10 cellular contexts compared by ENCODE assay signal in genomic region chr20:37385176-37385575, GRCh38. TPM values are rescaled to one million over a fixed set of nuclear protein-coding genes. Genes with fewer than 3 reads are reported as not detected.
DNase-seq lines count a peak whose midpoint lies in the region; ATAC-seq and TF ChIP-seq lines count a peak whose summit lies in the region.
"Had no signal": no experiment of that assay in that cellular context is flagged by ENCODE, and none has a peak within 500 bp of the region (broad histone marks: within the 10 kb centered on the region; RNA-seq: fewer than 3 reads in every experiment).

No MANE protein-coding gene starts in this region.

- WGBS in endodermal cell (ENCODE audit: insufficient coverage in 1 of 2, insufficient read length in 1 of 2), 2 experiments: 89 to 93% methylated on average over 9 to 17 of the region's 17 CpGs

- H3K27ac Mint-ChIP-seq in endodermal cell: peak overlapping the region; percentile 50
- peak overlapping the region; percentile 88 for H3K27ac Mint-ChIP-seq in stimulated activated effector memory CD8-positive, alpha-beta T cell treated with anti-CD3 and anti-CD28 coated beads, Interleukin-12 subunit alpha, Interleukin-12 subunit beta, amount 100 ng/mL, for 72 hours

- no peak overlapping the region for H3K9ac ChIP-seq in endodermal cell (ENCODE audit: extremely low read depth, low read length, poor library complexity, severe bottlenecking)

- no peak for DNase-seq in activated T-cell treated with anti-CD3 and anti-CD28 coated beads, Interleukin-2, amount 50 U/mL, for 4 hours
- no peak for DNase-seq in activated T-cell treated with anti-CD3 and anti-CD28 coated beads, Interleukin-2, amount 50 U/mL, for 48 hours
- DNase-seq in OCI-LY7 (ENCODE audit: low spot score) (no peak), endodermal cell (peak; percentile 35), amygdala (lab: John Stamatoyannopoulos, UW) (no peak), LoVo (ENCODE audit: low spot score) (no peak)
- no peak for DNase-seq in stimulated activated effector memory CD8-positive, alpha-beta T cell treated with anti-CD3 and anti-CD28 coated beads, Interleukin-12 subunit alpha, Interleukin-12 subunit beta, amount 100 ng/mL, for 72 hours (ENCODE audit: low spot score in 2 of 2)
- DNase-seq: small intestine had no signal

- H2AFZ ChIP-seq in OCI-LY7 (ENCODE audit: low read length): peak overlapping the region; percentile 8; the same call in 1 of the 2 replicates
- H2AFZ ChIP-seq: PC-9 had no signal

- peaks cover 10% of the 10 kb centered on the region for H3K4me1 Mint-ChIP-seq in activated T-cell treated with anti-CD3 and anti-CD28 coated beads, Interleukin-2, amount 50 U/mL, for 4 hours (ENCODE audit: low read depth)
- peaks cover 12% of the 10 kb centered on the region for H3K4me1 Mint-ChIP-seq in endodermal cell
- peaks cover 19% of the 10 kb centered on the region for H3K4me1 Mint-ChIP-seq in stimulated activated effector memory CD8-positive, alpha-beta T cell treated with anti-CD3 and anti-CD28 coated beads, Interleukin-12 subunit alpha, Interleukin-12 subunit beta, amount 100 ng/mL, for 72 hours

- H3K27ac ChIP-seq in OCI-LY7 (ENCODE audit: low read depth, low read length, poor library complexity, severe bottlenecking) (no peak overlapping the region), endodermal cell (ENCODE audit: low read depth, low read length) (no peak overlapping the region)
- H3K27ac ChIP-seq: PC-9 had no signal

- no peaks in the 10 kb centered on the region for H3K79me2 ChIP-seq in OCI-LY7 (ENCODE audit: insufficient read depth, low read depth, low read length)

- CTCF ChIA-PET in OCI-LY7 (lab: Charles Lee; ENCODE audit: unreplicated experiment): interaction anchor here (0.6 to 0.9 kb wide), 4 partner anchors 53 to 339 kb away, joined by 3 to 10 read pairs (median 4); no protein-coding TSS in a partner anchor

- BruUV-seq in OCI-LY7 (replicated peaks; lab: Mats Ljungman, UMichigan): no TSS peak

- peak overlapping the region; percentile 80 for H3K4me3 Mint-ChIP-seq in activated T-cell treated with anti-CD3 and anti-CD28 coated beads, Interleukin-2, amount 50 U/mL, for 4 hours
- H3K4me3 Mint-ChIP-seq in endodermal cell: peak overlapping the region; percentile 16
- peak overlapping the region; percentile 74 for H3K4me3 Mint-ChIP-seq in stimulated activated effector memory CD8-positive, alpha-beta T cell treated with anti-CD3 and anti-CD28 coated beads, Interleukin-12 subunit alpha, Interleukin-12 subunit beta, amount 100 ng/mL, for 72 hours

- no peaks in the 10 kb centered on the region for H3K27me3 Mint-ChIP-seq in activated T-cell treated with anti-CD3 and anti-CD28 coated beads, Interleukin-2, amount 50 U/mL, for 4 hours (ENCODE audit: low read depth)
- no peaks in the 10 kb centered on the region for H3K27me3 Mint-ChIP-seq in endodermal cell (ENCODE audit: insufficient read depth)

- ATAC-seq in activated T-cell treated with anti-CD3 and anti-CD28 coated beads, Interleukin-2, amount 50 U/mL, for 4 hours: no peak
- ATAC-seq in stimulated activated effector memory CD8-positive, alpha-beta T cell treated with anti-CD3 and anti-CD28 coated beads, Interleukin-12 subunit alpha, Interleukin-12 subunit beta, amount 100 ng/mL, for 72 hours: no peak
- no peak for ATAC-seq in HG03159 (IDR thresholded peaks at IDR 0.05; ENCODE audit: unreplicated experiment)

- H3K27me3 ChIP-seq in endodermal cell (ENCODE audit: control insufficient read depth, insufficient read depth, low read length, poor library complexity, severe bottlenecking): no peaks in the 10 kb centered on the region

- H3K4me3 ChIP-seq in OCI-LY7 (ENCODE audit: low read depth, low read length, poor library complexity, severe bottlenecking) (no peak overlapping the region), endodermal cell (ENCODE audit: low read length) (no peak overlapping the region)
- H3K4me3 ChIP-seq: PC-9 had no signal

- TF ChIP-seq CTCF in OCI-LY7 (conservative IDR thresholded peaks at IDR 0.05; ENCODE audit: low read length) (no peak), endodermal cell (conservative IDR thresholded peaks at IDR 0.05) (no peak)

- peaks cover 25% of the 10 kb centered on the region for H3K4me1 ChIP-seq in OCI-LY7 (ENCODE audit: insufficient read depth, low read length, poor library complexity, severe bottlenecking)
- H3K4me1 ChIP-seq in endodermal cell (ENCODE audit: control insufficient read depth, insufficient read depth, low read length): peaks cover 9% of the 10 kb centered on the region

- H4K20me1 ChIP-seq in OCI-LY7 (ENCODE audit: insufficient read depth, low read length): no peaks in the 10 kb centered on the region

- peak overlapping the region; percentile 70 for H3K4me2 ChIP-seq in OCI-LY7 (ENCODE audit: low read length)
- H3K4me2 ChIP-seq: PC-9 had no signal

- POLR2A ChIA-PET in OCI-LY7 (lab: Charles Lee): no interaction called here

- no peaks in the 10 kb centered on the region for H3K36me3 Mint-ChIP-seq in activated T-cell treated with anti-CD3 and anti-CD28 coated beads, Interleukin-2, amount 50 U/mL, for 4 hours (ENCODE audit: insufficient read depth)
- peaks cover 59% of the 10 kb centered on the region for H3K36me3 Mint-ChIP-seq in endodermal cell (ENCODE audit: low read depth)
- H3K36me3 Mint-ChIP-seq in stimulated activated effector memory CD8-positive, alpha-beta T cell treated with anti-CD3 and anti-CD28 coated beads, Interleukin-12 subunit alpha, Interleukin-12 subunit beta, amount 100 ng/mL, for 72 hours: peaks cover 5% of the 10 kb centered on the region

- no peaks in the 10 kb centered on the region for H3K9me2 ChIP-seq in OCI-LY7 (ENCODE audit: insufficient read depth, low read length)

- H3K9me3 ChIP-seq in OCI-LY7 (ENCODE audit: low read length): no peaks in the 10 kb centered on the region
- H3K9me3 ChIP-seq in endodermal cell (ENCODE audit: control insufficient read depth, low read length): no peaks in the 10 kb centered on the region

- H3K9me3 Mint-ChIP-seq in activated T-cell treated with anti-CD3 and anti-CD28 coated beads, Interleukin-2, amount 50 U/mL, for 4 hours: no peaks in the 10 kb centered on the region
- no peaks in the 10 kb centered on the region for H3K9me3 Mint-ChIP-seq in endodermal cell
- H3K9me3 Mint-ChIP-seq in stimulated activated effector memory CD8-positive, alpha-beta T cell treated with anti-CD3 and anti-CD28 coated beads, Interleukin-12 subunit alpha, Interleukin-12 subunit beta, amount 100 ng/mL, for 72 hours: no peaks in the 10 kb centered on the region

- intact Hi-C loops in OCI-LY7 (cut with micrococcal nuclease; ENCODE audit: unreplicated experiment): no loop called here

- no peaks in the 10 kb centered on the region for H3K36me3 ChIP-seq in OCI-LY7 (ENCODE audit: insufficient read depth, low read length)
- H3K36me3 ChIP-seq in endodermal cell (ENCODE audit: control insufficient read depth, insufficient read depth, low read length): peaks cover 68% of the 10 kb centered on the region

RNA-seq across cellular contexts. Expression of gene SRC, which starts 39.2 kb away (rescaled TPM):
- 1 to 10 TPM; 2.8 to 4.7 (median 3.8) TPM for total RNA-seq in activated T-cell treated with anti-CD3 and anti-CD28 coated beads, Interleukin-2, amount 50 U/mL, for 4 hours
- total RNA-seq in OCI-LY7 (2014; rRNA removed; shearing (Covaris generic)): 0.18 and 3.7 TPM in 2 replicates
- total RNA-seq in OCI-LY7 (2022): 0.72 and 0.89 TPM in 2 replicates
- 100 to 1,000 TPM in 1 of 2 donors, 10 to 100 TPM in 1; 75.6 to 109 TPM for total RNA-seq in endodermal cell
- polyA plus RNA-seq in endodermal cell (2013, experiment 1 of 2): 48.4 TPM
- polyA plus RNA-seq in endodermal cell (2013, experiment 2 of 2): 41.1 TPM

Comparison
In these comparisons a context has a peak if more than half of its experiments do, and no peak if none do; other contexts are left out.
1. H3K4me3 Mint-ChIP-seq: peak in every context shown above with its lines; median percentile 80 in activated T-cell treated with anti-CD3 and anti-CD28 coated beads, Interleukin-2, amount 50 U/mL, for 4 hours; 74 in stimulated activated effector memory CD8-positive, alpha-beta T cell treated with anti-CD3 and anti-CD28 coated beads, Interleukin-12 subunit alpha, Interleukin-12 subunit beta, amount 100 ng/mL, for 72 hours; 16 in endodermal cell.
2. RNA of gene SRC, which starts 39.2 kb away (total RNA-seq): 75.6 to 109 TPM in endodermal cell; 2.8 to 4.7 TPM in activated T-cell treated with anti-CD3 and anti-CD28 coated beads, Interleukin-2, amount 50 U/mL, for 4 hours and 0.18 to 3.7 TPM in OCI-LY7; every median in the first group is over 10 times any median in the second.